ENCODE assay signal across 8 cellular contexts in the genomic region with DNA sequence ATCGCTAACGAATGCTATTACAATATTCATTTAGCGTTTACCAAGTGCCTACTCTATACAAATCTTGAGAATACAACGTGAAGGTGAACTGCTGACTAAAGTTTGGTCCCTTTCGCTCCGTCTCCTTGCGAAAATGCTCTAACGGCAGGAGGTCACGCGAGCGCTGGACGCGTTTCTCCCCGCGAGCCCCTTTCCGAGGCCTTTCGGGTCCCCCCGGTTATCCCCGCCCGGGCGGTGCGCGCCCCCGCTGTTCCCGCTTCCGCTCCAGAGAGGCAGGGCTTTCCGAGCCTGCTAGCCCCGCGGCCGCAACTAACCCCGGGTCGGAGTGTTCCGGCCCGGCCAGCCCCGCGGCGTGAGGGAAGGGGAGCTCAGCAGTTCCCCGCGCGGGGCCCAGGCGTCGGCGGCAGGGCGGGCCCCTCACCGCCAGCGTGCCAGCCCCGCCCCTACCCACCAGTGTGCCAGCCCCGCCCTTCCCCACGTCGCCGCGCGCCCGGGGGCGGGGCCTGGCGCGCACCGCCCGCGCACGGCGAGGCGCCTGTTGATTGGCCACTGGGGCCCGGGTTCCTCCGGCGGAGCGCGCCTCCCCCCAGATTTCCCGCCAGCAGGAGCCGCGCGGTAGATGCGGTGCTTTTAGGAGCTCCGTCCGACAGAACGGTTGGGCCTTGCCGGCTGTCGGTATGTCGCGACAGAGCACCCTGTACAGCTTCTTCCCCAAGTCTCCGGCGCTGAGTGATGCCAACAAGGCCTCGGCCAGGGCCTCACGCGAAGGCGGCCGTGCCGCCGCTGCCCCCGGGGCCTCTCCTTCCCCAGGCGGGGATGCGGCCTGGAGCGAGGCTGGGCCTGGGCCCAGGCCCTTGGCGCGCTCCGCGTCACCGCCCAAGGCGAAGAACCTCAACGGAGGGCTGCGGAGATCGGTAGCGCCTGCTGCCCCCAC. TPM values are rescaled to one million over a fixed set of nuclear protein-coding genes. Genes with fewer than 3 reads are reported as not detected.
DNase-seq lines count a peak whose midpoint lies in the region; ATAC-seq and TF ChIP-seq lines count a peak whose summit lies in the region.

A gene with protein sequence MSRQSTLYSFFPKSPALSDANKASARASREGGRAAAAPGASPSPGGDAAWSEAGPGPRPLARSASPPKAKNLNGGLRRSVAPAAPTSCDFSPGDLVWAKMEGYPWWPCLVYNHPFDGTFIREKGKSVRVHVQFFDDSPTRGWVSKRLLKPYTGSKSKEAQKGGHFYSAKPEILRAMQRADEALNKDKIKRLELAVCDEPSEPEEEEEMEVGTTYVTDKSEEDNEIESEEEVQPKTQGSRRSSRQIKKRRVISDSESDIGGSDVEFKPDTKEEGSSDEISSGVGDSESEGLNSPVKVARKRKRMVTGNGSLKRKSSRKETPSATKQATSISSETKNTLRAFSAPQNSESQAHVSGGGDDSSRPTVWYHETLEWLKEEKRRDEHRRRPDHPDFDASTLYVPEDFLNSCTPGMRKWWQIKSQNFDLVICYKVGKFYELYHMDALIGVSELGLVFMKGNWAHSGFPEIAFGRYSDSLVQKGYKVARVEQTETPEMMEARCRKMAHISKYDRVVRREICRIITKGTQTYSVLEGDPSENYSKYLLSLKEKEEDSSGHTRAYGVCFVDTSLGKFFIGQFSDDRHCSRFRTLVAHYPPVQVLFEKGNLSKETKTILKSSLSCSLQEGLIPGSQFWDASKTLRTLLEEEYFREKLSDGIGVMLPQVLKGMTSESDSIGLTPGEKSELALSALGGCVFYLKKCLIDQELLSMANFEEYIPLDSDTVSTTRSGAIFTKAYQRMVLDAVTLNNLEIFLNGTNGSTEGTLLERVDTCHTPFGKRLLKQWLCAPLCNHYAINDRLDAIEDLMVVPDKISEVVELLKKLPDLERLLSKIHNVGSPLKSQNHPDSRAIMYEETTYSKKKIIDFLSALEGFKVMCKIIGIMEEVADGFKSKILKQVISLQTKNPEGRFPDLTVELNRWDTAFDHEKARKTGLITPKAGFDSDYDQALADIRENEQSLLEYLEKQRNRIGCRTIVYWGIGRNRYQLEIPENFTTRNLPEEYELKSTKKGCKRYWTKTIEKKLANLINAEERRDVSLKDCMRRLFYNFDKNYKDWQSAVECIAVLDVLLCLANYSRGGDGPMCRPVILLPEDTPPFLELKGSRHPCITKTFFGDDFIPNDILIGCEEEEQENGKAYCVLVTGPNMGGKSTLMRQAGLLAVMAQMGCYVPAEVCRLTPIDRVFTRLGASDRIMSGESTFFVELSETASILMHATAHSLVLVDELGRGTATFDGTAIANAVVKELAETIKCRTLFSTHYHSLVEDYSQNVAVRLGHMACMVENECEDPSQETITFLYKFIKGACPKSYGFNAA (N-terminal part only) (plus strand): TSS at position 589 of the 934 bp plus-strand sequence. CDS start 89 bp downstream, at position 678.

- H3K27ac ChIP-seq in heart right ventricle (peak within 1 kb of the TSS; percentile 64 to 95 (median 90)), prostate gland (peak within 1 kb of the TSS; percentile 94)

- H3K36me3 ChIP-seq in heart right ventricle (no peaks in the 10 kb centered on the region), prostate gland (no peaks in the 10 kb centered on the region)

- TF ChIP-seq CTCF in GM13977 (IDR thresholded peaks at IDR 0.05; ENCODE audit: extremely low read depth, insufficient read depth, missing control alignments) (no peak), heart right ventricle (IDR thresholded peaks at IDR 0.05) (no peak), prostate gland (IDR thresholded peaks at IDR 0.05) (peak in 1 of 4 experiments; percentile 42)

- in situ Hi-C loops in GM13977 (cut with MboI; ENCODE audit: low pct_unique_long_range_greater_than_20kb, low sequenced_read_pairs, unreplicated experiment) = no loop called here

- H3K4me3 ChIP-seq in heart right ventricle (peak within 1 kb of the TSS; percentile 74 to 99 (median 88)), prostate gland (peak within 1 kb of the TSS; percentile 83 to 95)

- ATAC-seq in HG02852 (IDR thresholded peaks at IDR 0.05; ENCODE audit: unreplicated experiment) (peak; percentile 81), heart right ventricle (peak; percentile 95 to 98 (median 98))

- no peaks in the 10 kb centered on the region for H3K27me3 ChIP-seq in heart right ventricle
- no peaks in the 10 kb centered on the region for H3K27me3 ChIP-seq in prostate gland (replicated peaks; ENCODE audit: insufficient read depth)

- intact Hi-C loops in heart right ventricle (cut with DNase I) (loop anchor here in 5 of 10 donors (5.0 to 10.0 kb wide), 4 partner anchors 122 to 324 kb away; a partner anchor contains a TSS), prostate gland (cut with DNase I) (loop anchor here (2.0 to 5.0 kb wide), 2 partner anchors 124 to 639 kb away; a partner anchor contains a TSS)

- H3K9me3 ChIP-seq in heart right ventricle (no peaks in the 10 kb centered on the region), prostate gland (no peaks in the 10 kb centered on the region)

- peak; percentile 91 for TF ChIP-seq POLR2A in prostate gland (IDR thresholded peaks at IDR 0.05)

- H3K4me1 ChIP-seq in heart right ventricle (peaks cover 6 to 37% (median 16%) of the 10 kb centered on the region in 9 donors), prostate gland (replicated peaks) (no peaks in the 10 kb centered on the region)

- DNase-seq in GM13977 (ENCODE audit: low spot score) = peak; percentile 98
- peak; percentile 16 for DNase-seq in NCI-H1436 treated with DMSO at 0.1 percent for 48 hours (lab: John Stamatoyannopoulos, UW)
- peak; percentile 82 to 93 (median 85) for DNase-seq in T-helper 1 cell
- DNase-seq in amniotic epithelial cell (ENCODE audit: low read depth) = peak; percentile 79
- peak; percentile 86 to 90 for DNase-seq in heart right ventricle
- peak; percentile 89 for DNase-seq in prostate gland (ENCODE audit: low spot score)
- DNase-seq in ureter (ENCODE audit: low spot score) = peak; percentile 88

- WGBS in heart right ventricle, 2 donors = 0% methylated on average over 100 to 103 of the region's 103 CpGs
- under 1% methylated on average over 77 of the region's 103 CpGs for WGBS in prostate gland

RNA-seq across cellular contexts. Expression of the gene that starts here (rescaled TPM):
- total RNA-seq in heart right ventricle (10 to 100 TPM; 19.0 to 25.2 (median 21.5) TPM), prostate gland (10 to 100 TPM; 51.6 to 71.7 TPM), ureter (30.5 TPM)
- 1 to 10 TPM; 4.5 to 9.8 TPM for polyA plus RNA-seq in heart right ventricle

Comparison
In these comparisons a context has a peak if more than half of its experiments do, and no peak if none do; other contexts are left out.
1. Peak in every context shown above with its lines: DNase-seq, ATAC-seq, H3K4me3 ChIP-seq and H3K27ac ChIP-seq.
2. DNase-seq: peak in every context shown above with its lines; median percentile 98 in GM13977; 89 in prostate gland; 88 in heart right ventricle; 88 in ureter; 85 in T-helper 1 cell; 79 in amniotic epithelial cell; 16 in NCI-H1436 treated with DMSO at 0.1 percent for 48 hours.